ENCODE assay signal across 1 cellular context in genomic region chr10:86411852-86412550, GRCh38.
TF ChIP-seq lines count a peak whose summit lies in the region.

No MANE protein-coding gene starts in this region.

TF ChIP-seq in H1, 55 proteins besides CTCF, POLR2A, EP300 and RAD21 (continued from another document):
- TF ChIP-seq GABPA (IDR thresholded peaks at IDR 0.05; ENCODE audit: borderline replicate concordance, insufficient read depth, low read length) (no peak), CTBP2 (IDR thresholded peaks at IDR 0.05; ENCODE audit: borderline replicate concordance, insufficient read depth, insufficient read length, low read length) (no peak), SAP30 (IDR thresholded peaks at IDR 0.05; ENCODE audit: insufficient read depth, insufficient replicate concordance, low read length) (no peak), PHF8 (conservative IDR thresholded peaks at IDR 0.05; ENCODE audit: low read depth, low read length) (no peak), ATF2 (IDR thresholded peaks at IDR 0.05; ENCODE audit: low read length) (no peak)
